Comparison of ENCODE assay signal across 33 cellular contexts in the genomic region with DNA sequence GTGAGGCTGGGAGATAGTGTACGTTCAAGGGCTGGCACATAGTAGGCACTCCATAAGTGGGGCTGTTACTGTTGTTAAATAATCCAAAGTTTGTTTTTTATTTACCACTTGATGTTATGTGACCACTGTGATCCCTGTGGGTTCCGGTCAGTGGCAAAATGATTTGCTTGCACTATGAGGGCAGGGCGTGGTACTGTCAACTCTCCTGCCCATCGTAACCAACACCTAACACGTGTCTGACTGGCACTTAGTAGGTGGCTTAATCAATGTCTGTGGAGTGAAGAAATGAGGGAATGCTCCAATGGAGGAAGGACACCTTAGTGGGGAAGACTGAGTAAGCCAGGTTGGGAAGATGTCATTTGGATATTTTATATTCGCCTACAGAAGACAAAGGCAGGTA. TPM values are rescaled to one million over a fixed set of nuclear protein-coding genes. Genes with fewer than 3 reads are reported as not detected.
"Had no signal": no experiment of that assay in that cellular context is flagged by ENCODE, and none has a peak within 500 bp of the region (broad histone marks: within the 10 kb centered on the region; RNA-seq: fewer than 3 reads in every experiment).

No MANE protein-coding gene starts in this region.

- H3K4me3 Mint-ChIP-seq: memory B cell; naive thymus-derived CD4-positive, alpha-beta T cell; nephron; neural progenitor cell; stimulated activated memory B cell treated with anti-CD40 and anti-IgM and Interleukin-4, amounts not matched to agents 10 μg/mL and 1 μg/mL and 100 μg/mL, for 72 hours had no signal

- H3K4me2 ChIP-seq: neural progenitor cell had no signal

- DNase-seq: cortex of kidney; effector CD4-positive, alpha-beta T cell; foreskin fibroblast; gastrocnemius medialis; head of caudate nucleus; midbrain; naive thymus-derived CD4-positive, alpha-beta T cell; psoas muscle; right cardiac atrium; spleen; stimulated activated CD4-positive, alpha-beta T cell treated with anti-CD3 and anti-CD28 coated beads, Interleukin-4, amount 100 ng/mL, for 4 hours; stimulated activated naive CD8-positive, alpha-beta T cell treated with anti-CD3 and anti-CD28 coated beads, Interleukin-15, Interleukin-2, amounts not matched to agents 100 U/mL and 50 U/mL, for 24 hours; substantia nigra; upper lobe of left lung had no signal

- H3K36me3 Mint-ChIP-seq: memory B cell; stimulated activated memory B cell treated with anti-CD40 and anti-IgM and Interleukin-4, amounts not matched to agents 10 μg/mL and 1 μg/mL and 100 μg/mL, for 72 hours had no signal

- H2AFZ ChIP-seq: neural progenitor cell had no signal

- FAIRE-seq: keratinocyte, urothelium cell line had no signal

- H3K9me3 ChIP-seq: gastrocnemius medialis, psoas muscle, thoracic aorta, tibial nerve, upper lobe of left lung had no signal

- H3K27ac ChIP-seq: epithelial cell of prostate, gastrocnemius medialis, neural progenitor cell, psoas muscle, skin epidermis, spleen, thoracic aorta, tibial nerve, upper lobe of left lung had no signal

- H3K4me1 ChIP-seq: gastrocnemius medialis, psoas muscle, upper lobe of left lung had no signal

- ATAC-seq: esophagus mucosa; gastrocnemius medialis; left lobe of liver; naive thymus-derived CD4-positive, alpha-beta T cell; psoas muscle; right cardiac atrium; stimulated activated memory B cell treated with anti-CD40 and anti-IgM and Interleukin-4, amounts not matched to agents 10 μg/mL and 1 μg/mL and 100 μg/mL, for 72 hours; stimulated activated naive CD8-positive, alpha-beta T cell treated with anti-CD3 and anti-CD28 coated beads, Interleukin-15, Interleukin-2, amounts not matched to agents 100 U/mL and 50 U/mL, for 24 hours had no signal

- H3K36me3 ChIP-seq: gastrocnemius medialis, neural progenitor cell, spleen, thoracic aorta, tibial nerve, upper lobe of left lung had no signal

- H3K4me3 ChIP-seq: gastrocnemius medialis, lung, neural progenitor cell, psoas muscle, skin epidermis, spleen, thoracic aorta, tibial nerve, upper lobe of left lung had no signal

- H3K4me1 Mint-ChIP-seq: memory B cell; naive thymus-derived CD4-positive, alpha-beta T cell; stimulated activated memory B cell treated with anti-CD40 and anti-IgM and Interleukin-4, amounts not matched to agents 10 μg/mL and 1 μg/mL and 100 μg/mL, for 72 hours had no signal

- H3K27me3 ChIP-seq: gastrocnemius medialis, neural progenitor cell, tibial nerve, upper lobe of left lung had no signal

- H3K9ac ChIP-seq: neural progenitor cell had no signal

- H3K9me3 Mint-ChIP-seq: nephron; stimulated activated memory B cell treated with anti-CD40 and anti-IgM and Interleukin-4, amounts not matched to agents 10 μg/mL and 1 μg/mL and 100 μg/mL, for 72 hours had no signal

- H3K27ac Mint-ChIP-seq: memory B cell; naive thymus-derived CD4-positive, alpha-beta T cell; stimulated activated memory B cell treated with anti-CD40 and anti-IgM and Interleukin-4, amounts not matched to agents 10 μg/mL and 1 μg/mL and 100 μg/mL, for 72 hours had no signal

RNA-seq across cellular contexts. Expression of gene ADORA1, which starts 14.6 kb away (rescaled TPM):
- total RNA-seq: dermis microvascular lymphatic vessel endothelial cell, glomerular endothelial cell, thoracic aorta had no signal
- polyA plus RNA-seq: naive thymus-derived CD4-positive, alpha-beta T cell had no signal

RNA-seq across cellular contexts. Expression of gene MYBPH, which starts 33.5 kb away (rescaled TPM):
- total RNA-seq: dermis microvascular lymphatic vessel endothelial cell; esophagus mucosa; glomerular endothelial cell; left lobe of liver; lung; mucosa of gallbladder; naive thymus-derived CD4-positive, alpha-beta T cell; osteocyte; renal cortical epithelial cell; right cardiac atrium; thoracic aorta; tibial nerve had no signal
- polyA plus RNA-seq: keratinocyte; liver; naive thymus-derived CD4-positive, alpha-beta T cell had no signal

RNA-seq across cellular contexts. Expression of gene CHI3L1, which starts 44.4 kb away (rescaled TPM):
- total RNA-seq: osteocyte had no signal
- polyA plus RNA-seq: naive thymus-derived CD4-positive, alpha-beta T cell had no signal

RNA-seq across cellular contexts. Expression of gene MYOG, which starts 56.3 kb away (rescaled TPM):
- total RNA-seq: dermis microvascular lymphatic vessel endothelial cell; esophagus mucosa; glomerular endothelial cell; left lobe of liver; liver; lung; mucosa of gallbladder; naive thymus-derived CD4-positive, alpha-beta T cell; osteocyte; renal cortical epithelial cell; right cardiac atrium; spleen; thoracic aorta; tibial nerve; upper lobe of left lung had no signal
- polyA plus RNA-seq: keratinocyte; liver; lung; naive thymus-derived CD4-positive, alpha-beta T cell; right cardiac atrium; spleen had no signal
